In genomic region chr9:758147-758546, GRCh38 we compare ENCODE assay signal across 12 cellular contexts.
"Had no signal": no experiment of that assay in that cellular context is flagged by ENCODE, and none has a peak within 500 bp of the region (broad histone marks: within the 10 kb centered on the region; RNA-seq: fewer than 3 reads in every experiment).

No MANE protein-coding gene starts in this region.

- H3K4me2 ChIP-seq: neural progenitor cell, smooth muscle cell had no signal

- H3K4me3 ChIP-seq: coronary artery, heart left ventricle, lower lobe of right lung, neural progenitor cell, ovary, smooth muscle cell had no signal

- H3K4me1 ChIP-seq: neural progenitor cell had no signal

- H2AFZ ChIP-seq: neural progenitor cell had no signal

- DNase-seq: effector CD4-positive, alpha-beta T cell; lower lobe of right lung; stimulated activated CD4-positive, alpha-beta T cell treated with anti-CD3 and anti-CD28 coated beads, Interleukin-2, amount 100 ng/mL, for 48 hours; stimulated activated naive CD4-positive, alpha-beta T cell treated with Interleukin-2 at 50 U/mL for 16 hours had no signal

- H3K27me3 ChIP-seq: heart left ventricle, neural progenitor cell, ovary had no signal

- H3K27ac Mint-ChIP-seq: memory B cell, neural progenitor cell had no signal

- H3K27ac ChIP-seq: coronary artery, heart left ventricle, lower lobe of right lung, neural progenitor cell, ovary had no signal

- H3K9me3 Mint-ChIP-seq: memory B cell; natural killer cell treated with Interleukin-12 subunit alpha and Interleukin-12 subunit beta and Interleukin-15 and Interleukin-18, amount 100 ng/mL, for 72 hours; type B pancreatic cell had no signal

- H3K27me3 Mint-ChIP-seq: type B pancreatic cell had no signal

- H3K36me3 ChIP-seq: lower lobe of right lung, neural progenitor cell, ovary had no signal

- H3K9me3 ChIP-seq: heart left ventricle, lower lobe of right lung, ovary had no signal

- H3K4me3 Mint-ChIP-seq: memory B cell, neural progenitor cell, type B pancreatic cell had no signal

- H3K9ac ChIP-seq: neural progenitor cell had no signal

- H3K36me3 Mint-ChIP-seq: memory B cell; natural killer cell treated with Interleukin-12 subunit alpha and Interleukin-12 subunit beta and Interleukin-15 and Interleukin-18, amount 100 ng/mL, for 72 hours; neural progenitor cell; type B pancreatic cell had no signal

- ATAC-seq: natural killer cell treated with Interleukin-12 subunit alpha and Interleukin-12 subunit beta and Interleukin-15 and Interleukin-18, amount 100 ng/mL, for 72 hours had no signal
